ENCODE assay signal across 31 cellular contexts in genomic region chr2:99653433-99653832, GRCh38.
"Had no signal": no experiment of that assay in that cellular context is flagged by ENCODE, and none has a peak within 500 bp of the region (broad histone marks: within the 10 kb centered on the region; RNA-seq: fewer than 3 reads in every experiment).

No MANE protein-coding gene starts in this region.

- H3K4me3 Mint-ChIP-seq: activated B cell treated with CpG ODN at 0.5 μM for 24 hours; activated CD4-positive, alpha-beta T cell treated with anti-CD3 and anti-CD28 coated beads for 36 hours; activated naive CD8-positive, alpha-beta T cell treated with anti-CD3 and anti-CD28 coated beads, Interleukin-2, amount 10 ng/mL, durations not matched to agents 7 days and 5 days; activated T-cell treated with anti-CD3 and anti-CD28 coated beads, Interleukin-2, amount 50 U/mL, for 24 hours; central memory CD8-positive, alpha-beta T cell; effector memory CD8-positive, alpha-beta T cell; natural killer cell treated with Interleukin-12 subunit alpha and Interleukin-12 subunit beta and Interleukin-15 and Interleukin-18, amount 100 ng/mL, for 72 hours had no signal

- H3K4me3 ChIP-seq: breast epithelium, colonic mucosa, dorsolateral prefrontal cortex, gastroesophageal sphincter, heart left ventricle, pancreas, psoas muscle, right atrium auricular region, thyroid gland, upper lobe of right lung had no signal

- H3K4me1 ChIP-seq: colonic mucosa, pancreas, psoas muscle, thyroid gland, upper lobe of right lung had no signal

- H3K27ac ChIP-seq: breast epithelium, colonic mucosa, dorsolateral prefrontal cortex, gastroesophageal sphincter, heart left ventricle, neutrophil, pancreas, psoas muscle, right atrium auricular region, thyroid gland, upper lobe of right lung had no signal

- H3K36me3 Mint-ChIP-seq: activated naive CD8-positive, alpha-beta T cell treated with anti-CD3 and anti-CD28 coated beads, Interleukin-2, amount 10 ng/mL, durations not matched to agents 7 days and 5 days; natural killer cell treated with Interleukin-12 subunit alpha and Interleukin-12 subunit beta and Interleukin-15 and Interleukin-18, amount 100 ng/mL, for 72 hours had no signal

- H3K36me3 ChIP-seq: breast epithelium, colonic mucosa, gastroesophageal sphincter, heart left ventricle, neutrophil, pancreas, right atrium auricular region, thyroid gland, upper lobe of right lung had no signal

- H3K9me3 ChIP-seq: breast epithelium, colonic mucosa, gastroesophageal sphincter, neutrophil, pancreas, psoas muscle, right atrium auricular region, thyroid gland, upper lobe of right lung had no signal

- H3K27me3 Mint-ChIP-seq: activated B cell treated with CpG ODN at 0.5 μM for 24 hours; activated CD4-positive, alpha-beta T cell treated with anti-CD3 and anti-CD28 coated beads for 36 hours; activated naive CD8-positive, alpha-beta T cell treated with anti-CD3 and anti-CD28 coated beads, Interleukin-2, amount 10 ng/mL, durations not matched to agents 7 days and 5 days; activated T-cell treated with anti-CD3 and anti-CD28 coated beads, Interleukin-2, amount 50 U/mL, for 24 hours had no signal

- H3K9me3 Mint-ChIP-seq: activated B cell treated with CpG ODN at 0.5 μM for 24 hours; activated naive CD8-positive, alpha-beta T cell treated with anti-CD3 and anti-CD28 coated beads, Interleukin-2, amount 10 ng/mL, durations not matched to agents 7 days and 5 days; activated T-cell treated with anti-CD3 and anti-CD28 coated beads, Interleukin-2, amount 50 U/mL, for 24 hours; activated T-helper 2 cell treated with anti-CD3 and anti-CD28 coated beads, Interferon-gamma antibody, Interleukin-2, Interleukin-4, amounts not matched to agents 10 μg/mL and 5 μg/mL and 100 μg/mL, durations not matched to agents 14 hours and 24 hours and 36 hours; effector memory CD8-positive, alpha-beta T cell; natural killer cell treated with Interleukin-12 subunit alpha and Interleukin-12 subunit beta and Interleukin-15 and Interleukin-18, amount 100 ng/mL, for 72 hours had no signal

- H3K27me3 ChIP-seq: breast epithelium, colonic mucosa, dorsolateral prefrontal cortex, gastroesophageal sphincter, heart left ventricle, neutrophil, pancreas, right atrium auricular region, thyroid gland, upper lobe of right lung had no signal

- ATAC-seq: activated CD4-positive, alpha-beta T cell treated with anti-CD3 and anti-CD28 coated beads for 36 hours; effector memory CD8-positive, alpha-beta T cell; gastroesophageal sphincter; heart left ventricle; left cardiac atrium; pancreas; stimulated activated naive CD8-positive, alpha-beta T cell treated with anti-CD3 and anti-CD28 coated beads, Interleukin-15, Interleukin-2, amounts not matched to agents 100 U/mL and 50 U/mL, for 24 hours; upper lobe of right lung had no signal

- DNase-seq: activated B cell treated with CpG ODN at 0.5 μM for 24 hours; activated CD4-positive, alpha-beta T cell treated with anti-CD3 and anti-CD28 coated beads for 36 hours; activated CD4-positive, alpha-beta T cell treated with anti-CD3 and anti-CD28 coated beads, Interleukin-2, amount 50 U/mL, for 4 hours; activated CD8-positive, alpha-beta memory T cell treated with anti-CD3 and anti-CD28 coated beads for 24 hours; activated CD8-positive, alpha-beta memory T cell treated with anti-CD3 and anti-CD28 coated beads, Interleukin-2, amount 50 U/mL, for 4 hours; activated naive CD4-positive, alpha-beta T cell treated with Interleukin-2 at 50 U/mL for 16 hours; activated naive CD8-positive, alpha-beta T cell treated with anti-CD3 and anti-CD28 coated beads, Interleukin-2, amount 10 ng/mL, durations not matched to agents 7 days and 5 days; activated T-cell treated with anti-CD3 and anti-CD28 coated beads, Interleukin-2, amount 50 U/mL, for 24 hours; amniotic stem cell; colonic mucosa; dorsolateral prefrontal cortex; effector memory CD8-positive, alpha-beta T cell; heart left ventricle; islet precursor cell; left cardiac atrium; midbrain; pancreas; psoas muscle; stimulated activated CD4-positive, alpha-beta T cell treated with anti-CD3 and anti-CD28 coated beads, Interleukin-12 subunit alpha, Interleukin-12 subunit beta, amount 100 ng/mL, for 4 hours; stimulated activated CD4-positive, alpha-beta T cell treated with anti-CD3 and anti-CD28 coated beads, Interleukin-4, amount 100 ng/mL, for 4 hours; stimulated activated naive CD8-positive, alpha-beta T cell treated with anti-CD3 and anti-CD28 coated beads, Interleukin-15, Interleukin-2, amounts not matched to agents 100 U/mL and 50 U/mL, for 24 hours; T1000; thyroid gland; upper lobe of right lung had no signal

- H3K4me1 Mint-ChIP-seq: activated B cell treated with CpG ODN at 0.5 μM for 24 hours; activated CD4-positive, alpha-beta T cell treated with anti-CD3 and anti-CD28 coated beads for 36 hours; activated naive CD8-positive, alpha-beta T cell treated with anti-CD3 and anti-CD28 coated beads, Interleukin-2, amount 10 ng/mL, durations not matched to agents 7 days and 5 days; central memory CD8-positive, alpha-beta T cell had no signal

- H3K27ac Mint-ChIP-seq: activated CD4-positive, alpha-beta T cell treated with anti-CD3 and anti-CD28 coated beads for 36 hours; activated naive CD8-positive, alpha-beta T cell treated with anti-CD3 and anti-CD28 coated beads, Interleukin-2, amount 10 ng/mL, durations not matched to agents 7 days and 5 days; activated T-cell treated with anti-CD3 and anti-CD28 coated beads, Interleukin-2, amount 50 U/mL, for 24 hours; activated T-helper 2 cell treated with anti-CD3 and anti-CD28 coated beads, Interferon-gamma antibody, Interleukin-2, Interleukin-4, amounts not matched to agents 10 μg/mL and 5 μg/mL and 100 μg/mL, durations not matched to agents 14 hours and 24 hours and 36 hours; effector memory CD8-positive, alpha-beta T cell; natural killer cell treated with Interleukin-12 subunit alpha and Interleukin-12 subunit beta and Interleukin-15 and Interleukin-18, amount 100 ng/mL, for 72 hours had no signal
